In the genomic region with DNA sequence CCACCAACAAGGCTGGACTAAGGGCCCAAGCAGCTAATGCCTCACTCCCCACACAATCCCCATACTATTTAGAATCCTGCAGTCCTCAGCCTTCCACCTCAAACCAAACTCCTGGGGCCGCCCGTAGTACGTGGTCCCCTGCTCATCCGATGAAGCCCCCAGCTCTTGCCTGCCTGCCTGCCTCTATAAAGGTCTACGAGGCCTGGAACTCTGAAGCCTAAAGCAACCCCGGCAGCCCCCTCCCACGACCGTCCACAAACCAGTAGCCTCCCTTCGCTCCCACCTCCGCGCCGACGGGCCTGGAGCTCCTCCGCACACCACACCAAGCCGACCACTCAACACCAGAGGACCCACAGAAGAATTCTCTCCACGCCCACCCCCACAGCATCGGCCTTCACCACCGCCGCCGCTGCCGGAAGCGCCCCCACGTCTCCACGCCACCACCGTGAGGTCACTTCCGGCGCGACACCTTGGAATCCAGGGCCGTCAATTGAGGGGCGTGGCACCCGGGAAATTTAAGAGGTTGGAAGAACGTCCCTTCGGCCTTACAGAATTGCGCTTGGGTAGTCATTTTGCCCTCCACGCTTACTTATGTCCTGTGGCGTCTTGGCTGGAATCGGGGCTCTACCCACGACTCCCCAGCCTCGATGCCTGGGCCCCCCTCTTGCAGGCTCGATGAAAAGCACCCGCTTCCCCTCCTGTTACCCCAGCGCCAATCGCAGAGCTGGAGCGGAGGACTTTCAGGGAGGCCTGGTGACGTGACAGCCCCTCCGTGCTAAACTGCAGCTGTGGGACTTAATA, we compare ENCODE assay signal across 1 cellular context.
TF ChIP-seq lines count a peak whose summit lies in the region.

A gene with protein sequence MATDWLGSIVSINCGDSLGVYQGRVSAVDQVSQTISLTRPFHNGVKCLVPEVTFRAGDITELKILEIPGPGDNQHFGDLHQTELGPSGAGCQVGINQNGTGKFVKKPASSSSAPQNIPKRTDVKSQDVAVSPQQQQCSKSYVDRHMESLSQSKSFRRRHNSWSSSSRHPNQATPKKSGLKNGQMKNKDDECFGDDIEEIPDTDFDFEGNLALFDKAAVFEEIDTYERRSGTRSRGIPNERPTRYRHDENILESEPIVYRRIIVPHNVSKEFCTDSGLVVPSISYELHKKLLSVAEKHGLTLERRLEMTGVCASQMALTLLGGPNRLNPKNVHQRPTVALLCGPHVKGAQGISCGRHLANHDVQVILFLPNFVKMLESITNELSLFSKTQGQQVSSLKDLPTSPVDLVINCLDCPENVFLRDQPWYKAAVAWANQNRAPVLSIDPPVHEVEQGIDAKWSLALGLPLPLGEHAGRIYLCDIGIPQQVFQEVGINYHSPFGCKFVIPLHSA (minus strand): TSS at position 428 of the 801 bp plus-strand sequence. CDS start 20,900 bp downstream, outside the sequence.

TF ChIP-seq in K562, 482 proteins besides CTCF, POLR2A, EP300 and RAD21 (continued from another document and continues in another):
- TF ChIP-seq, protein P1, sequence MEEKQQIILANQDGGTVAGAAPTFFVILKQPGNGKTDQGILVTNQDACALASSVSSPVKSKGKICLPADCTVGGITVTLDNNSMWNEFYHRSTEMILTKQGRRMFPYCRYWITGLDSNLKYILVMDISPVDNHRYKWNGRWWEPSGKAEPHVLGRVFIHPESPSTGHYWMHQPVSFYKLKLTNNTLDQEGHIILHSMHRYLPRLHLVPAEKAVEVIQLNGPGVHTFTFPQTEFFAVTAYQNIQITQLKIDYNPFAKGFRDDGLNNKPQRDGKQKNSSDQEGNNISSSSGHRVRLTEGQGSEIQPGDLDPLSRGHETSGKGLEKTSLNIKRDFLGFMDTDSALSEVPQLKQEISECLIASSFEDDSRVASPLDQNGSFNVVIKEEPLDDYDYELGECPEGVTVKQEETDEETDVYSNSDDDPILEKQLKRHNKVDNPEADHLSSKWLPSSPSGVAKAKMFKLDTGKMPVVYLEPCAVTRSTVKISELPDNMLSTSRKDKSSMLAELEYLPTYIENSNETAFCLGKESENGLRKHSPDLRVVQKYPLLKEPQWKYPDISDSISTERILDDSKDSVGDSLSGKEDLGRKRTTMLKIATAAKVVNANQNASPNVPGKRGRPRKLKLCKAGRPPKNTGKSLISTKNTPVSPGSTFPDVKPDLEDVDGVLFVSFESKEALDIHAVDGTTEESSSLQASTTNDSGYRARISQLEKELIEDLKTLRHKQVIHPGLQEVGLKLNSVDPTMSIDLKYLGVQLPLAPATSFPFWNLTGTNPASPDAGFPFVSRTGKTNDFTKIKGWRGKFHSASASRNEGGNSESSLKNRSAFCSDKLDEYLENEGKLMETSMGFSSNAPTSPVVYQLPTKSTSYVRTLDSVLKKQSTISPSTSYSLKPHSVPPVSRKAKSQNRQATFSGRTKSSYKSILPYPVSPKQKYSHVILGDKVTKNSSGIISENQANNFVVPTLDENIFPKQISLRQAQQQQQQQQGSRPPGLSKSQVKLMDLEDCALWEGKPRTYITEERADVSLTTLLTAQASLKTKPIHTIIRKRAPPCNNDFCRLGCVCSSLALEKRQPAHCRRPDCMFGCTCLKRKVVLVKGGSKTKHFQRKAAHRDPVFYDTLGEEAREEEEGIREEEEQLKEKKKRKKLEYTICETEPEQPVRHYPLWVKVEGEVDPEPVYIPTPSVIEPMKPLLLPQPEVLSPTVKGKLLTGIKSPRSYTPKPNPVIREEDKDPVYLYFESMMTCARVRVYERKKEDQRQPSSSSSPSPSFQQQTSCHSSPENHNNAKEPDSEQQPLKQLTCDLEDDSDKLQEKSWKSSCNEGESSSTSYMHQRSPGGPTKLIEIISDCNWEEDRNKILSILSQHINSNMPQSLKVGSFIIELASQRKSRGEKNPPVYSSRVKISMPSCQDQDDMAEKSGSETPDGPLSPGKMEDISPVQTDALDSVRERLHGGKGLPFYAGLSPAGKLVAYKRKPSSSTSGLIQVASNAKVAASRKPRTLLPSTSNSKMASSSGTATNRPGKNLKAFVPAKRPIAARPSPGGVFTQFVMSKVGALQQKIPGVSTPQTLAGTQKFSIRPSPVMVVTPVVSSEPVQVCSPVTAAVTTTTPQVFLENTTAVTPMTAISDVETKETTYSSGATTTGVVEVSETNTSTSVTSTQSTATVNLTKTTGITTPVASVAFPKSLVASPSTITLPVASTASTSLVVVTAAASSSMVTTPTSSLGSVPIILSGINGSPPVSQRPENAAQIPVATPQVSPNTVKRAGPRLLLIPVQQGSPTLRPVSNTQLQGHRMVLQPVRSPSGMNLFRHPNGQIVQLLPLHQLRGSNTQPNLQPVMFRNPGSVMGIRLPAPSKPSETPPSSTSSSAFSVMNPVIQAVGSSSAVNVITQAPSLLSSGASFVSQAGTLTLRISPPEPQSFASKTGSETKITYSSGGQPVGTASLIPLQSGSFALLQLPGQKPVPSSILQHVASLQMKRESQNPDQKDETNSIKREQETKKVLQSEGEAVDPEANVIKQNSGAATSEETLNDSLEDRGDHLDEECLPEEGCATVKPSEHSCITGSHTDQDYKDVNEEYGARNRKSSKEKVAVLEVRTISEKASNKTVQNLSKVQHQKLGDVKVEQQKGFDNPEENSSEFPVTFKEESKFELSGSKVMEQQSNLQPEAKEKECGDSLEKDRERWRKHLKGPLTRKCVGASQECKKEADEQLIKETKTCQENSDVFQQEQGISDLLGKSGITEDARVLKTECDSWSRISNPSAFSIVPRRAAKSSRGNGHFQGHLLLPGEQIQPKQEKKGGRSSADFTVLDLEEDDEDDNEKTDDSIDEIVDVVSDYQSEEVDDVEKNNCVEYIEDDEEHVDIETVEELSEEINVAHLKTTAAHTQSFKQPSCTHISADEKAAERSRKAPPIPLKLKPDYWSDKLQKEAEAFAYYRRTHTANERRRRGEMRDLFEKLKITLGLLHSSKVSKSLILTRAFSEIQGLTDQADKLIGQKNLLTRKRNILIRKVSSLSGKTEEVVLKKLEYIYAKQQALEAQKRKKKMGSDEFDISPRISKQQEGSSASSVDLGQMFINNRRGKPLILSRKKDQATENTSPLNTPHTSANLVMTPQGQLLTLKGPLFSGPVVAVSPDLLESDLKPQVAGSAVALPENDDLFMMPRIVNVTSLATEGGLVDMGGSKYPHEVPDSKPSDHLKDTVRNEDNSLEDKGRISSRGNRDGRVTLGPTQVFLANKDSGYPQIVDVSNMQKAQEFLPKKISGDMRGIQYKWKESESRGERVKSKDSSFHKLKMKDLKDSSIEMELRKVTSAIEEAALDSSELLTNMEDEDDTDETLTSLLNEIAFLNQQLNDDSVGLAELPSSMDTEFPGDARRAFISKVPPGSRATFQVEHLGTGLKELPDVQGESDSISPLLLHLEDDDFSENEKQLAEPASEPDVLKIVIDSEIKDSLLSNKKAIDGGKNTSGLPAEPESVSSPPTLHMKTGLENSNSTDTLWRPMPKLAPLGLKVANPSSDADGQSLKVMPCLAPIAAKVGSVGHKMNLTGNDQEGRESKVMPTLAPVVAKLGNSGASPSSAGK (IDR thresholded peaks at IDR 0.05): no peak; the same call in 1 of the 2 replicates
- TF ChIP-seq, protein P2, sequence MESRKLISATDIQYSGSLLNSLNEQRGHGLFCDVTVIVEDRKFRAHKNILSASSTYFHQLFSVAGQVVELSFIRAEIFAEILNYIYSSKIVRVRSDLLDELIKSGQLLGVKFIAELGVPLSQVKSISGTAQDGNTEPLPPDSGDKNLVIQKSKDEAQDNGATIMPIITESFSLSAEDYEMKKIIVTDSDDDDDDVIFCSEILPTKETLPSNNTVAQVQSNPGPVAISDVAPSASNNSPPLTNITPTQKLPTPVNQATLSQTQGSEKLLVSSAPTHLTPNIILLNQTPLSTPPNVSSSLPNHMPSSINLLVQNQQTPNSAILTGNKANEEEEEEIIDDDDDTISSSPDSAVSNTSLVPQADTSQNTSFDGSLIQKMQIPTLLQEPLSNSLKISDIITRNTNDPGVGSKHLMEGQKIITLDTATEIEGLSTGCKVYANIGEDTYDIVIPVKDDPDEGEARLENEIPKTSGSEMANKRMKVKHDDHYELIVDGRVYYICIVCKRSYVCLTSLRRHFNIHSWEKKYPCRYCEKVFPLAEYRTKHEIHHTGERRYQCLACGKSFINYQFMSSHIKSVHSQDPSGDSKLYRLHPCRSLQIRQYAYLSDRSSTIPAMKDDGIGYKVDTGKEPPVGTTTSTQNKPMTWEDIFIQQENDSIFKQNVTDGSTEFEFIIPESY (CRISPR knock-in tag; IDR thresholded peaks at IDR 0.05): no peak
- TF ChIP-seq MIER1 (IDR thresholded peaks at IDR 0.05; ENCODE audit: low read depth) (no peak), CBX8 (IDR thresholded peaks at IDR 0.05; ENCODE audit: borderline replicate concordance, extremely low read depth, low read depth, low read length, poor library complexity, severe bottlenecking) (no peak), RBM22 (IDR thresholded peaks at IDR 0.05; ENCODE audit: low read depth, low read length, poor library complexity, severe bottlenecking) (no peak), MAZ (CRISPR knock-in tag; conservative IDR thresholded peaks at IDR 0.05 in 1 of 2, IDR thresholded peaks at IDR 0.05 in 1 of 2) (peak; percentile 72 to 95; a peak in 3 of 4 replicates), NUFIP1 (IDR thresholded peaks at IDR 0.05; ENCODE audit: partially characterized antibody) (no peak), ZNF75A (CRISPR knock-in tag; IDR thresholded peaks at IDR 0.05) (no peak), HMG20B (CRISPR knock-in tag; IDR thresholded peaks at IDR 0.05) (no peak), POLR2H (tag; IDR thresholded peaks at IDR 0.05; ENCODE audit: low read depth) (peak; percentile 37; the same call in 1 of the 2 replicates), ILF3 (IDR thresholded peaks at IDR 0.05; ENCODE audit: borderline replicate concordance) (no peak), ZNF785 (CRISPR knock-in tag; IDR thresholded peaks at IDR 0.05) (no peak), PHF20 (IDR thresholded peaks at IDR 0.05; ENCODE audit: partially characterized antibody) (peak; percentile 99), CHCHD3 (CRISPR knock-in tag; IDR thresholded peaks at IDR 0.05) (no peak)
- TF ChIP-seq, protein P3, sequence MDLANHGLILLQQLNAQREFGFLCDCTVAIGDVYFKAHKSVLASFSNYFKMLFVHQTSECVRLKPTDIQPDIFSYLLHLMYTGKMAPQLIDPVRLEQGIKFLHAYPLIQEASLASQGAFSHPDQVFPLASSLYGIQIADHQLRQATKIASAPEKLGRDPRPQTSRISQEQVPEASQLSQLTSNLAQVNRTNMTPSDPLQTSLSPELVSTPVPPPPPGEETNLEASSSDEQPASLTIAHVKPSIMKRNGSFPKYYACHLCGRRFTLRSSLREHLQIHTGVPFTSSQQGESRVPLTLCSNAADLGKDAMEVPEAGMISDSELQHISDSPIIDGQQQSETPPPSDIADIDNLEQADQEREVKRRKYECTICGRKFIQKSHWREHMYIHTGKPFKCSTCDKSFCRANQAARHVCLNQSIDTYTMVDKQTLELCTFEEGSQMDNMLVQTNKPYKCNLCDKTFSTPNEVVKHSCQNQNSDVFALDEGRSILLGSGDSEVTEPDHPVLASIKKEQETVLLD (IDR thresholded peaks at IDR 0.05): 0 out of 2 replicates have a peak, but pooled peaks have one; percentile 56
- TF ChIP-seq, protein P4, sequence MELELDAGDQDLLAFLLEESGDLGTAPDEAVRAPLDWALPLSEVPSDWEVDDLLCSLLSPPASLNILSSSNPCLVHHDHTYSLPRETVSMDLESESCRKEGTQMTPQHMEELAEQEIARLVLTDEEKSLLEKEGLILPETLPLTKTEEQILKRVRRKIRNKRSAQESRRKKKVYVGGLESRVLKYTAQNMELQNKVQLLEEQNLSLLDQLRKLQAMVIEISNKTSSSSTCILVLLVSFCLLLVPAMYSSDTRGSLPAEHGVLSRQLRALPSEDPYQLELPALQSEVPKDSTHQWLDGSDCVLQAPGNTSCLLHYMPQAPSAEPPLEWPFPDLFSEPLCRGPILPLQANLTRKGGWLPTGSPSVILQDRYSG (tag; conservative IDR thresholded peaks at IDR 0.05; ENCODE audit: low read depth): peak; percentile 17; the same call in 1 of the 2 replicates
- TF ChIP-seq, protein P5, sequence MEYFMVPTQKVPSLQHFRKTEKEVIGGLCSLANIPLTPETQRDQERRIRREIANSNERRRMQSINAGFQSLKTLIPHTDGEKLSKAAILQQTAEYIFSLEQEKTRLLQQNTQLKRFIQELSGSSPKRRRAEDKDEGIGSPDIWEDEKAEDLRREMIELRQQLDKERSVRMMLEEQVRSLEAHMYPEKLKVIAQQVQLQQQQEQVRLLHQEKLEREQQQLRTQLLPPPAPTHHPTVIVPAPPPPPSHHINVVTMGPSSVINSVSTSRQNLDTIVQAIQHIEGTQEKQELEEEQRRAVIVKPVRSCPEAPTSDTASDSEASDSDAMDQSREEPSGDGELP (CRISPR knock-in tag; IDR thresholded peaks at IDR 0.05; ENCODE audit: borderline replicate concordance): peak; percentile 69; the same call in 1 of the 2 replicates
- TF ChIP-seq, protein P6, sequence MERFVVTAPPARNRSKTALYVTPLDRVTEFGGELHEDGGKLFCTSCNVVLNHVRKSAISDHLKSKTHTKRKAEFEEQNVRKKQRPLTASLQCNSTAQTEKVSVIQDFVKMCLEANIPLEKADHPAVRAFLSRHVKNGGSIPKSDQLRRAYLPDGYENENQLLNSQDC (CRISPR knock-in tag; IDR thresholded peaks at IDR 0.05): no peak
- TF ChIP-seq, protein P7, sequence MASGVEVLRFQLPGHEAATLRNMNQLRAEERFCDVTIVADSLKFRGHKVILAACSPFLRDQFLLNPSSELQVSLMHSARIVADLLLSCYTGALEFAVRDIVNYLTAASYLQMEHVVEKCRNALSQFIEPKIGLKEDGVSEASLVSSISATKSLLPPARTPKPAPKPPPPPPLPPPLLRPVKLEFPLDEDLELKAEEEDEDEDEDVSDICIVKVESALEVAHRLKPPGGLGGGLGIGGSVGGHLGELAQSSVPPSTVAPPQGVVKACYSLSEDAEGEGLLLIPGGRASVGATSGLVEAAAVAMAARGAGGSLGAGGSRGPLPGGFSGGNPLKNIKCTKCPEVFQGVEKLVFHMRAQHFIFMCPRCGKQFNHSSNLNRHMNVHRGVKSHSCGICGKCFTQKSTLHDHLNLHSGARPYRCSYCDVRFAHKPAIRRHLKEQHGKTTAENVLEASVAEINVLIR (CRISPR knock-in tag; IDR thresholded peaks at IDR 0.05): peak; percentile 96
- TF ChIP-seq, protein P8, sequence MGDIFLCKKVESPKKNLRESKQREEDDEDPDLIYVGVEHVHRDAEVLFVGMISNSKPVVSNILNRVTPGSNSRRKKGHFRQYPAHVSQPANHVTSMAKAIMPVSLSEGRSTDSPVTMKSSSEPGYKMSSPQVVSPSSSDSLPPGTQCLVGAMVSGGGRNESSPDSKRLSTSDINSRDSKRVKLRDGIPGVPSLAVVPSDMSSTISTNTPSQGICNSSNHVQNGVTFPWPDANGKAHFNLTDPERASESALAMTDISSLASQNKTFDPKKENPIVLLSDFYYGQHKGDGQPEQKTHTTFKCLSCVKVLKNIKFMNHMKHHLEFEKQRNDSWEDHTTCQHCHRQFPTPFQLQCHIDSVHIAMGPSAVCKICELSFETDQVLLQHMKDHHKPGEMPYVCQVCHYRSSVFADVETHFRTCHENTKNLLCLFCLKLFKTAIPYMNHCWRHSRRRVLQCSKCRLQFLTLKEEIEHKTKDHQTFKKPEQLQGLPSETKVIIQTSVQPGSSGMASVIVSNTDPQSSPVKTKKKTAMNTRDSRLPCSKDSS (IDR thresholded peaks at IDR 0.05; ENCODE audit: low read depth, partially characterized antibody): no peak
- TF ChIP-seq, protein P9, sequence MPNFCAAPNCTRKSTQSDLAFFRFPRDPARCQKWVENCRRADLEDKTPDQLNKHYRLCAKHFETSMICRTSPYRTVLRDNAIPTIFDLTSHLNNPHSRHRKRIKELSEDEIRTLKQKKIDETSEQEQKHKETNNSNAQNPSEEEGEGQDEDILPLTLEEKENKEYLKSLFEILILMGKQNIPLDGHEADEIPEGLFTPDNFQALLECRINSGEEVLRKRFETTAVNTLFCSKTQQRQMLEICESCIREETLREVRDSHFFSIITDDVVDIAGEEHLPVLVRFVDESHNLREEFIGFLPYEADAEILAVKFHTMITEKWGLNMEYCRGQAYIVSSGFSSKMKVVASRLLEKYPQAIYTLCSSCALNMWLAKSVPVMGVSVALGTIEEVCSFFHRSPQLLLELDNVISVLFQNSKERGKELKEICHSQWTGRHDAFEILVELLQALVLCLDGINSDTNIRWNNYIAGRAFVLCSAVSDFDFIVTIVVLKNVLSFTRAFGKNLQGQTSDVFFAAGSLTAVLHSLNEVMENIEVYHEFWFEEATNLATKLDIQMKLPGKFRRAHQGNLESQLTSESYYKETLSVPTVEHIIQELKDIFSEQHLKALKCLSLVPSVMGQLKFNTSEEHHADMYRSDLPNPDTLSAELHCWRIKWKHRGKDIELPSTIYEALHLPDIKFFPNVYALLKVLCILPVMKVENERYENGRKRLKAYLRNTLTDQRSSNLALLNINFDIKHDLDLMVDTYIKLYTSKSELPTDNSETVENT (CRISPR knock-in tag; IDR thresholded peaks at IDR 0.05): no peak
